ENCODE assay signal across 10 cellular contexts in genomic region chr6:20427856-20428255, GRCh38. TPM values are rescaled to one million over a fixed set of nuclear protein-coding genes. Genes with fewer than 3 reads are reported as not detected.
DNase-seq lines count a peak whose midpoint lies in the region; ATAC-seq, FAIRE-seq and TF ChIP-seq lines count a peak whose summit lies in the region.
"Had no signal": no experiment of that assay in that cellular context is flagged by ENCODE, and none has a peak within 500 bp of the region (broad histone marks: within the 10 kb centered on the region; RNA-seq: fewer than 3 reads in every experiment).

No MANE protein-coding gene starts in this region.

- H3K9me2 ChIP-seq in hepatocyte (replicated peaks; ENCODE audit: insufficient read depth) = no peaks in the 10 kb centered on the region

- no peak overlapping the region for H3K4me3 Mint-ChIP-seq in naive thymus-derived CD4-positive, alpha-beta T cell

- no peaks in the 10 kb centered on the region for H4K20me1 ChIP-seq in hepatocyte (ENCODE audit: insufficient read depth, poor library complexity, severe bottlenecking)

- H2AFZ ChIP-seq in hepatocyte = no peak overlapping the region

- peak overlapping the region; percentile 51 for H3K4me2 ChIP-seq in hepatocyte

- H3K4me1 ChIP-seq in hepatocyte (ENCODE audit: insufficient read depth) = peaks cover 8% of the 10 kb centered on the region
- peaks cover 0 to 3% of the 10 kb centered on the region in 2 donors for H3K4me1 ChIP-seq in naive thymus-derived CD4-positive, alpha-beta T cell (ENCODE audit: control insufficient read depth in 2 of 2, insufficient read depth in 2 of 2, low read length in 2 of 2)

- POLR2A ChIA-PET in naive thymus-derived CD4-positive, alpha-beta T cell (lab: Charles Lee) = no interaction called here

- DNase-seq in hepatocyte (ENCODE audit: low spot score) (peak; percentile 13), frontal cortex (ENCODE audit: low spot score in 2 of 2) (no peak), epidermal melanocyte (ENCODE audit: insufficient read length, low spot score) (no peak)
- DNase-seq in naive thymus-derived CD4-positive, alpha-beta T cell = no peak
- DNase-seq in activated CD4-positive, alpha-beta T cell treated with anti-CD3 and anti-CD28 coated beads for 1 hour = no peak
- DNase-seq: sigmoid colon had no signal

- no peak for FAIRE-seq in frontal cortex (lab: Jason Lieb, UNC)

- H3K27ac ChIP-seq in hepatocyte = peak overlapping the region; percentile 57
- H3K27ac ChIP-seq in naive thymus-derived CD4-positive, alpha-beta T cell (ENCODE audit: low read depth, low read length) = no peak overlapping the region
- H3K27ac ChIP-seq: sigmoid colon had no signal

- 65% methylated on average over 6 of the region's 6 CpGs for WGBS in hepatocyte (ENCODE audit: low lambda C conversion rate, missing lambda C conversion rate)

- H3K27me3 Mint-ChIP-seq in naive thymus-derived CD4-positive, alpha-beta T cell = no peaks in the 10 kb centered on the region

- peaks cover 10 to 27% (median 21%) of the 10 kb centered on the region in 7 donors for H3K4me1 Mint-ChIP-seq in naive thymus-derived CD4-positive, alpha-beta T cell

- H3K79me2 ChIP-seq in hepatocyte = peaks cover 95% of the 10 kb centered on the region

- intact Hi-C loops in naive thymus-derived CD4-positive, alpha-beta T cell (cut with micrococcal nuclease) = no loop called here

- no peaks in the 10 kb centered on the region for H3K9me3 ChIP-seq in hepatocyte (ENCODE audit: low read depth)
- H3K9me3 ChIP-seq in naive thymus-derived CD4-positive, alpha-beta T cell (ENCODE audit: control insufficient read depth in 2 of 3, low read length in 3 of 3) = no peaks in the 10 kb centered on the region
- H3K9me3 ChIP-seq: Peyer's patch, sigmoid colon had no signal

- ATAC-seq in GM18508 (IDR thresholded peaks at IDR 0.05; ENCODE audit: insufficient read depth, unreplicated experiment) (peak; percentile 90), GM21528 (IDR thresholded peaks at IDR 0.05; ENCODE audit: low FRiP score, unreplicated experiment) (peak; percentile 93), HG03280 (IDR thresholded peaks at IDR 0.05; ENCODE audit: unreplicated experiment) (peak; percentile 83)
- ATAC-seq in naive thymus-derived CD4-positive, alpha-beta T cell = no peak

- H3K27ac Mint-ChIP-seq in naive thymus-derived CD4-positive, alpha-beta T cell = no peak overlapping the region

- CTCF ChIA-PET in naive thymus-derived CD4-positive, alpha-beta T cell (lab: Charles Lee) = no interaction called here

- peaks cover 13 to 46% (median 37%) of the 10 kb centered on the region in 5 donors for H3K36me3 Mint-ChIP-seq in naive thymus-derived CD4-positive, alpha-beta T cell

- no peak for TF ChIP-seq CTCF in hepatocyte (IDR thresholded peaks at IDR 0.05; ENCODE audit: poor library complexity)

- peaks cover 0 to 4% (median 0%) of the 10 kb centered on the region in 11 donors for H3K9me3 Mint-ChIP-seq in naive thymus-derived CD4-positive, alpha-beta T cell

- H3K27me3 ChIP-seq in hepatocyte = no peaks in the 10 kb centered on the region
- H3K27me3 ChIP-seq in naive thymus-derived CD4-positive, alpha-beta T cell (ENCODE audit: control insufficient read depth in 2 of 2, insufficient read depth in 2 of 2, low read length in 2 of 2) = no peaks in the 10 kb centered on the region
- H3K27me3 ChIP-seq: Peyer's patch, sigmoid colon had no signal

- no peaks in the 10 kb centered on the region for H3K36me3 ChIP-seq in hepatocyte (replicated peaks; ENCODE audit: insufficient read depth, low read depth)
- H3K36me3 ChIP-seq in naive thymus-derived CD4-positive, alpha-beta T cell (ENCODE audit: control insufficient read depth in 2 of 3, insufficient read depth in 3 of 3, low read length in 3 of 3) = peaks cover 0 to 7% (median 0%) of the 10 kb centered on the region in 3 experiments
- H3K36me3 ChIP-seq: sigmoid colon had no signal

- H3K4me3 ChIP-seq in hepatocyte = no peak overlapping the region
- H3K4me3 ChIP-seq in naive thymus-derived CD4-positive, alpha-beta T cell (ENCODE audit: low read length) = no peak overlapping the region
- H3K4me3 ChIP-seq: Peyer's patch, sigmoid colon had no signal

RNA-seq across cellular contexts. Expression of gene E2F3, which starts 26.2 kb away (rescaled TPM):
- total RNA-seq in hepatocyte (10.8 and 13.3 TPM in 2 replicates), frontal cortex (4.1 TPM)
- 5.5 and 8.4 TPM in 2 replicates for polyA plus RNA-seq in hepatocyte
- 10 to 100 TPM in 4 of 5 experiments, 1 to 10 TPM in 1; 5.1 to 39.2 (median 30.8) TPM for total RNA-seq in naive thymus-derived CD4-positive, alpha-beta T cell
- 1 to 10 TPM; 3.0 to 3.5 TPM for polyA plus RNA-seq in naive thymus-derived CD4-positive, alpha-beta T cell
